In genomic region chr13:108217307-108218043, GRCh38 we compare ENCODE assay signal across 8 cellular contexts. TPM values are rescaled to one million over a fixed set of nuclear protein-coding genes. Genes with fewer than 3 reads are reported as not detected.
A peak's percentile ranks its signal among the peaks of the same experiment; 100 is the strongest.
DNase-seq lines count a peak whose midpoint lies in the region; ATAC-seq and TF ChIP-seq lines count a peak whose summit lies in the region.
"Not testable (repeated sequence)": the region's sequence is repeated elsewhere in the genome, so short reads cannot be mapped to it uniquely, and the experiment has no call there.

No MANE protein-coding gene starts in this region.

- not testable (repeated sequence) for DNase-seq in GM23248; NT2/D1 (ENCODE audit: low read depth, low spot score); activated T-cell treated with anti-CD3 and anti-CD28 coated beads, Interleukin-2, amount 50 U/mL, for 4 hours; right atrium auricular region (ENCODE audit: low spot score); smooth muscle cell (lab: John Stamatoyannopoulos, UW; ENCODE audit: unreplicated experiment)
- peak; percentile 23 for DNase-seq in colonic mucosa

- not testable (repeated sequence) for H4K20me1 ChIP-seq in GM23248 (ENCODE audit: insufficient read depth)
- H4K20me1 ChIP-seq in smooth muscle cell (ENCODE audit: low read depth), result peaks cover 18% of the 10 kb centered on the region

- not testable (repeated sequence) for H3F3A ChIP-seq in GM23248 (ENCODE audit: insufficient read depth); smooth muscle cell (ENCODE audit: low read depth)

- H3K36me3 ChIP-seq in ACC112 (ENCODE audit: insufficient read depth, low read length); GM23248 (ENCODE audit: low read depth); NT2/D1 (ENCODE audit: insufficient read depth, insufficient read length, low read length); colonic mucosa; right atrium auricular region; muscle layer of duodenum (ENCODE audit: control insufficient read depth in 1 of 2, insufficient read depth in 2 of 2, low read length in 2 of 2); smooth muscle cell (ENCODE audit: low read depth): not testable (repeated sequence)

- ATAC-seq in activated T-cell treated with anti-CD3 and anti-CD28 coated beads, Interleukin-2, amount 50 U/mL, for 4 hours, result not testable (repeated sequence)

- not testable (repeated sequence) for H3K9me3 ChIP-seq in GM23248 (ENCODE audit: low read depth); NT2/D1 (ENCODE audit: insufficient read depth, low read length); colonic mucosa; right atrium auricular region; muscle layer of duodenum (ENCODE audit: control insufficient read depth in 1 of 2, low read length in 2 of 2); smooth muscle cell (replicated peaks; ENCODE audit: low read depth)

- 60 to 61% methylated on average over 27 of the region's 27 CpGs for WGBS in GM23248 (ENCODE audit: low coverage in 1 of 2, low lambda C conversion rate in 2 of 2, missing lambda C conversion rate in 2 of 2), 2 experiments
- WGBS in smooth muscle cell (ENCODE audit: low lambda C conversion rate), result 76% methylated on average over 27 of the region's 27 CpGs

- H3K4me3 ChIP-seq in ACC112 (ENCODE audit: low read depth, low read length), result peak overlapping the region; percentile 90
- H3K4me3 ChIP-seq in GM23248, result peak overlapping the region; percentile 92
- H3K4me3 ChIP-seq in NT2/D1 (ENCODE audit: insufficient read length, low read depth), result peak overlapping the region; percentile 80
- peak overlapping the region; percentile 90 for H3K4me3 ChIP-seq in colonic mucosa
- H3K4me3 ChIP-seq in right atrium auricular region, result peak overlapping the region; percentile 94 to 100
- peak overlapping the region; percentile 86 to 96 for H3K4me3 ChIP-seq in muscle layer of duodenum (ENCODE audit: low read depth in 1 of 2, low read length in 2 of 2)
- H3K4me3 ChIP-seq in smooth muscle cell, result peak overlapping the region; percentile 82

- peaks cover 50% of the 10 kb centered on the region for H3K79me2 ChIP-seq in ACC112 (ENCODE audit: control insufficient read depth, insufficient read depth, low read length, unreplicated experiment)
- peaks cover 62% of the 10 kb centered on the region for H3K79me2 ChIP-seq in GM23248 (ENCODE audit: insufficient read depth)
- H3K79me2 ChIP-seq in smooth muscle cell (ENCODE audit: low read depth), result peaks cover 67% of the 10 kb centered on the region

- peak overlapping the region; percentile 53; the same call in 1 of the 2 replicates for H3K27ac ChIP-seq in ACC112 (ENCODE audit: low read depth, low read length)
- H3K27ac ChIP-seq in GM23248, result peak overlapping the region; percentile 77
- peak overlapping the region; percentile 82 for H3K27ac ChIP-seq in colonic mucosa
- H3K27ac ChIP-seq in right atrium auricular region, result peak overlapping the region; percentile 86 to 91
- H3K27ac ChIP-seq in muscle layer of duodenum (ENCODE audit: low read length), result peak overlapping the region; percentile 97
- H3K27ac ChIP-seq in smooth muscle cell (ENCODE audit: low read depth), result peak overlapping the region; percentile 66

- not testable (repeated sequence) for TF ChIP-seq CTCF in colonic mucosa (IDR thresholded peaks at IDR 0.05); right atrium auricular region (IDR thresholded peaks at IDR 0.05); smooth muscle cell (IDR thresholded peaks at IDR 0.05; ENCODE audit: borderline replicate concordance, insufficient read depth, poor library complexity, severe bottlenecking)

- peak overlapping the region; percentile 97 for H2AFZ ChIP-seq in ACC112 (ENCODE audit: low read length, unreplicated experiment)
- peak overlapping the region; percentile 97 for H2AFZ ChIP-seq in GM23248
- peak overlapping the region; percentile 96 for H2AFZ ChIP-seq in smooth muscle cell (ENCODE audit: low read depth)

- in situ Hi-C loops in GM23248 (cut with MboI), result not testable (repeated sequence)

- intact Hi-C loops in colonic mucosa (cut with DNase I), result not testable (repeated sequence)

- not testable (repeated sequence) for H3K9me3 Mint-ChIP-seq in activated T-cell treated with anti-CD3 and anti-CD28 coated beads, Interleukin-2, amount 50 U/mL, for 4 hours

- H3K36me3 Mint-ChIP-seq in activated T-cell treated with anti-CD3 and anti-CD28 coated beads, Interleukin-2, amount 50 U/mL, for 4 hours (ENCODE audit: insufficient read depth), result not testable (repeated sequence)

- peak overlapping the region; percentile 93 for H3K4me3 Mint-ChIP-seq in activated T-cell treated with anti-CD3 and anti-CD28 coated beads, Interleukin-2, amount 50 U/mL, for 4 hours

- peaks cover 55% of the 10 kb centered on the region for H3K4me1 Mint-ChIP-seq in activated T-cell treated with anti-CD3 and anti-CD28 coated beads, Interleukin-2, amount 50 U/mL, for 4 hours (ENCODE audit: low read depth)

- H3K4me2 ChIP-seq in GM23248 (ENCODE audit: unreplicated experiment), result peak overlapping the region; percentile 96
- peak overlapping the region; percentile 92 for H3K4me2 ChIP-seq in smooth muscle cell

- H3K9ac ChIP-seq in GM23248 (peak overlapping the region; percentile 95), NT2/D1 (ENCODE audit: insufficient read length, low read depth) (peak overlapping the region; percentile 95), colonic mucosa (ENCODE audit: low read depth in 2 of 2, low read length in 2 of 2) (peak overlapping the region; percentile 92 to 93), smooth muscle cell (ENCODE audit: low read depth) (peak overlapping the region; percentile 88)

- H3K9me2 ChIP-seq in GM23248 (ENCODE audit: insufficient read depth), result not testable (repeated sequence)

- peaks cover 24% of the 10 kb centered on the region for H3K4me1 ChIP-seq in ACC112 (ENCODE audit: control insufficient read depth, insufficient read depth, low read length, unreplicated experiment)
- peaks cover 40% of the 10 kb centered on the region for H3K4me1 ChIP-seq in GM23248 (ENCODE audit: insufficient read depth)
- not testable (repeated sequence) for H3K4me1 ChIP-seq in NT2/D1 (ENCODE audit: insufficient read depth, insufficient read length); colonic mucosa
- peaks cover 0 to 59% of the 10 kb centered on the region in 2 donors for H3K4me1 ChIP-seq in right atrium auricular region
- peaks cover 18 to 46% of the 10 kb centered on the region in 2 donors for H3K4me1 ChIP-seq in muscle layer of duodenum (ENCODE audit: control insufficient read depth in 1 of 2, insufficient read depth in 2 of 2, low read length in 2 of 2)
- peaks cover 34% of the 10 kb centered on the region for H3K4me1 ChIP-seq in smooth muscle cell (ENCODE audit: low read depth)

- H3K27me3 ChIP-seq in ACC112 (ENCODE audit: insufficient read depth, low read length); GM23248 (replicated peaks; ENCODE audit: insufficient read depth); NT2/D1 (ENCODE audit: insufficient read depth, insufficient read length); colonic mucosa; right atrium auricular region; muscle layer of duodenum (ENCODE audit: low read depth, low read length); smooth muscle cell (ENCODE audit: low read depth): not testable (repeated sequence)

- not testable (repeated sequence) for H3K27me3 Mint-ChIP-seq in activated T-cell treated with anti-CD3 and anti-CD28 coated beads, Interleukin-2, amount 50 U/mL, for 4 hours (ENCODE audit: low read depth)

RNA-seq across cellular contexts. Expression of gene ABHD13, which starts 0.7 kb away (rescaled TPM):
- total RNA-seq in GM23248 (2014; rRNA removed; shearing (Covaris generic)), result 5.9 and 7.5 TPM in 2 replicates
- polyA plus RNA-seq in GM23248 (2016; fragmentation: Nextera tagmentation; extraction: Ambion mirVana) (9.0 and 10.3 TPM in 2 replicates), smooth muscle cell (6.6 and 7.9 TPM in 2 replicates)
- total RNA-seq in activated T-cell treated with anti-CD3 and anti-CD28 coated beads, Interleukin-2, amount 50 U/mL, for 4 hours, result 1 to 10 TPM; 6.6 to 7.4 (median 6.7) TPM
- total RNA-seq in colonic mucosa (1 to 10 TPM; 5.9 to 9.6 TPM), right atrium auricular region (1 to 10 TPM; 5.9 TPM), smooth muscle cell (14.1 and 15.6 TPM in 2 replicates)

RNA-seq across cellular contexts. Expression of gene LIG4, which starts 2.1 kb away (rescaled TPM):
- total RNA-seq in GM23248 (2014; rRNA removed; shearing (Covaris generic)), result 7.2 and 8.8 TPM in 2 replicates
- 4.8 and 4.9 TPM in 2 replicates for polyA plus RNA-seq in GM23248 (2016; fragmentation: Nextera tagmentation; extraction: Ambion mirVana)
- 10 to 100 TPM in 1 of 3 donors, 1 to 10 TPM in 2; 9.6 to 10.0 (median 9.7) TPM for total RNA-seq in activated T-cell treated with anti-CD3 and anti-CD28 coated beads, Interleukin-2, amount 50 U/mL, for 4 hours
- 1 to 10 TPM; 7.2 to 9.8 TPM for total RNA-seq in colonic mucosa
- 10 to 100 TPM in 1 of 2 donors, 1 to 10 TPM in 1; 9.2 to 11.3 TPM for total RNA-seq in right atrium auricular region
- total RNA-seq in smooth muscle cell, result 11.5 and 16.9 TPM in 2 replicates
- 3.2 and 5.3 TPM in 2 replicates for polyA plus RNA-seq in smooth muscle cell

RNA-seq across cellular contexts. Expression of gene TNFSF13B, which starts 52.0 kb away (rescaled TPM):
- total RNA-seq in GM23248 (2014; rRNA removed; shearing (Covaris generic)), result 0.13 and 2.5 TPM in 2 replicates
- polyA plus RNA-seq in GM23248 (2016; fragmentation: Nextera tagmentation; extraction: Ambion mirVana) (0.14 and 0.40 TPM in 2 replicates), smooth muscle cell (0.58 and 2.0 TPM in 2 replicates)
- 1 to 10 TPM in 1 of 3 donors, under 1 TPM in 2; 0.46 to 1.4 (median 0.50) TPM for total RNA-seq in activated T-cell treated with anti-CD3 and anti-CD28 coated beads, Interleukin-2, amount 50 U/mL, for 4 hours
- total RNA-seq in colonic mucosa (1 to 10 TPM; 2.9 to 4.6 TPM), right atrium auricular region (1 to 10 TPM in 1 of 2 donors, under 1 TPM in 1; 0.26 to 1.4 TPM), smooth muscle cell (1.1 and 1.8 TPM in 2 replicates)
